Comparison of ENCODE assay signal across 2 cellular contexts in the genomic region with DNA sequence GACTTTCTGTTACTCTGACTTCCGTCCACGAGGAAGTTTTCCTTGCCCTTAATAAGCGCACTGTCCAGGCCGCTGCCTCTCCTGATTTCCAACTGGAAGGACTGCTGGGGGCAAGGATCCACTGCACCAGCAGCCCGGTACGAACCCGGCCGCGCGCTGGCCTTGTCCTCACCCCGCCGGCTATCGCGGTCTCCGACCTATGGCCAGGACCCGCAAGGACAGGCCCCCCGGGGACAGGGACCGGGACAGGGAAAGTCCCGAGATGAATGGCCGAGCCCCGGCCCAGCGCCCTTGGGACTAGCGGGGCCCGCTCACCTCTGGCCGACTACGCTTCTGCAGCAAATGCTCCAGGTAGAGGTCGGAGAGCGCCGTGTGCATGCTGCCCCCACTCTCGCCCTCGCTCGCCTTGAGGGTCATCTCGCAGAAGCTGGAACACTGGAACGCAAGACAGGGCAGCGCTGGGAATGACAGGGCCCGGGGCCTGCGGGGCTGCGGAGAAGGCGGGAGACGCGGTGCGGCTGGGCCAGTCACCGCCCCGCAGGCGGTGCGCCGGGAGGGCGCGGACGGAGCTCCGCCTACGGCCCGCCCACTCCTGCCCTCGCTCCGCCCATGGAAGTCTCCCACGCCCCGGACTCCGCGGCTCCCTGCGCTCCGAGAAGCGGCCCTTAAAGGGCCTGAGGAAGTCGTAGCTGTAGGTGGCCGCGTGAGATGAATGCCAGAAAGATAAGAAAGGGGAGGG.
TF ChIP-seq lines count a peak whose summit lies in the region.

Gene MPP1, minus strand, starts transcription at position 529 of the 739 bp plus-strand sequence. Its CDS starts 112 bp downstream, at position 417.

TF ChIP-seq in HEK293, 187 proteins besides CTCF, POLR2A, EP300 and RAD21 (continued from another document and continues in another):
- no peak for TF ChIP-seq ZNF18 (tag by site-specific recombination; IDR thresholded peaks at IDR 0.05)
- TF ChIP-seq KLF10 (tag by site-specific recombination; IDR thresholded peaks at IDR 0.05), result peak; percentile 55; the same call in 1 of the 2 replicates
- no peak for TF ChIP-seq ZNF747 (tag by site-specific recombination; IDR thresholded peaks at IDR 0.05)
- no peak for TF ChIP-seq ZNF416 (tag by site-specific recombination; IDR thresholded peaks at IDR 0.05)
- no peak for TF ChIP-seq ZNF777 (tag by site-specific recombination; IDR thresholded peaks at IDR 0.05; ENCODE audit: borderline replicate concordance)
- TF ChIP-seq PBX3 (CRISPR knock-in tag; IDR thresholded peaks at IDR 0.05), result no peak
- no peak for TF ChIP-seq HOXD13 (CRISPR knock-in tag; IDR thresholded peaks at IDR 0.05; ENCODE audit: borderline replicate concordance)
- no peak for TF ChIP-seq ZNF175 (tag by site-specific recombination; IDR thresholded peaks at IDR 0.05)
- TF ChIP-seq, protein P1, sequence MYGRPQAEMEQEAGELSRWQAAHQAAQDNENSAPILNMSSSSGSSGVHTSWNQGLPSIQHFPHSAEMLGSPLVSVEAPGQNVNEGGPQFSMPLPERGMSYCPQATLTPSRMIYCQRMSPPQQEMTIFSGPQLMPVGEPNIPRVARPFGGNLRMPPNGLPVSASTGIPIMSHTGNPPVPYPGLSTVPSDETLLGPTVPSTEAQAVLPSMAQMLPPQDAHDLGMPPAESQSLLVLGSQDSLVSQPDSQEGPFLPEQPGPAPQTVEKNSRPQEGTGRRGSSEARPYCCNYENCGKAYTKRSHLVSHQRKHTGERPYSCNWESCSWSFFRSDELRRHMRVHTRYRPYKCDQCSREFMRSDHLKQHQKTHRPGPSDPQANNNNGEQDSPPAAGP (tag by site-specific recombination; IDR thresholded peaks at IDR 0.05), result no peak
- no peak for TF ChIP-seq MZF1 (tag by site-specific recombination; IDR thresholded peaks at IDR 0.05; ENCODE audit: borderline replicate concordance)
- TF ChIP-seq BCL11A (tag by site-specific recombination; IDR thresholded peaks at IDR 0.05; ENCODE audit: low read depth), result no peak
- TF ChIP-seq, protein P2, sequence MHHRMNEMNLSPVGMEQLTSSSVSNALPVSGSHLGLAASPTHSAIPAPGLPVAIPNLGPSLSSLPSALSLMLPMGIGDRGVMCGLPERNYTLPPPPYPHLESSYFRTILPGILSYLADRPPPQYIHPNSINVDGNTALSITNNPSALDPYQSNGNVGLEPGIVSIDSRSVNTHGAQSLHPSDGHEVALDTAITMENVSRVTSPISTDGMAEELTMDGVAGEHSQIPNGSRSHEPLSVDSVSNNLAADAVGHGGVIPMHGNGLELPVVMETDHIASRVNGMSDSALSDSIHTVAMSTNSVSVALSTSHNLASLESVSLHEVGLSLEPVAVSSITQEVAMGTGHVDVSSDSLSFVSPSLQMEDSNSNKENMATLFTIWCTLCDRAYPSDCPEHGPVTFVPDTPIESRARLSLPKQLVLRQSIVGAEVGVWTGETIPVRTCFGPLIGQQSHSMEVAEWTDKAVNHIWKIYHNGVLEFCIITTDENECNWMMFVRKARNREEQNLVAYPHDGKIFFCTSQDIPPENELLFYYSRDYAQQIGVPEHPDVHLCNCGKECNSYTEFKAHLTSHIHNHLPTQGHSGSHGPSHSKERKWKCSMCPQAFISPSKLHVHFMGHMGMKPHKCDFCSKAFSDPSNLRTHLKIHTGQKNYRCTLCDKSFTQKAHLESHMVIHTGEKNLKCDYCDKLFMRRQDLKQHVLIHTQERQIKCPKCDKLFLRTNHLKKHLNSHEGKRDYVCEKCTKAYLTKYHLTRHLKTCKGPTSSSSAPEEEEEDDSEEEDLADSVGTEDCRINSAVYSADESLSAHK (tag by site-specific recombination; IDR thresholded peaks at IDR 0.05), result no peak
- TF ChIP-seq ZIC2 (tag by site-specific recombination; IDR thresholded peaks at IDR 0.05), result peak; percentile 81
- no peak for TF ChIP-seq WT1 (tag by site-specific recombination; IDR thresholded peaks at IDR 0.05)
- no peak for TF ChIP-seq ZFP41 (tag by site-specific recombination; IDR thresholded peaks at IDR 0.05; ENCODE audit: borderline replicate concordance)
- no peak for TF ChIP-seq ZNF362 (tag by site-specific recombination; IDR thresholded peaks at IDR 0.05)
- TF ChIP-seq KLF9 (tag by site-specific recombination; IDR thresholded peaks at IDR 0.05; ENCODE audit: low read depth), result peak; percentile 36; the same call in 1 of the 2 replicates
- no peak for TF ChIP-seq MEIS1 (CRISPR knock-in tag; IDR thresholded peaks at IDR 0.05; ENCODE audit: borderline replicate concordance)
- TF ChIP-seq ZNF510 (tag by site-specific recombination; IDR thresholded peaks at IDR 0.05; ENCODE audit: insufficient replicate concordance), result no peak
- TF ChIP-seq GLIS1 (tag by site-specific recombination; IDR thresholded peaks at IDR 0.05), result peak; percentile 59
- TF ChIP-seq ZNF132 (tag by site-specific recombination; IDR thresholded peaks at IDR 0.05; ENCODE audit: borderline replicate concordance), result no peak
- TF ChIP-seq EGR2 (tag by site-specific recombination; IDR thresholded peaks at IDR 0.05; ENCODE audit: low read depth), result peak; percentile 94
- no peak for TF ChIP-seq ZNF501 (tag by site-specific recombination; IDR thresholded peaks at IDR 0.05)
- TF ChIP-seq ZNF37A (tag by site-specific recombination; IDR thresholded peaks at IDR 0.05), result no peak
- TF ChIP-seq ZNF133 (tag by site-specific recombination; IDR thresholded peaks at IDR 0.05), result no peak
- TF ChIP-seq ZNF792 (tag by site-specific recombination; IDR thresholded peaks at IDR 0.05), result no peak

TF ChIP-seq in K562, 482 proteins besides CTCF, POLR2A, EP300 and RAD21 (continued from another document and continues in another):
- TF ChIP-seq, protein P3, sequence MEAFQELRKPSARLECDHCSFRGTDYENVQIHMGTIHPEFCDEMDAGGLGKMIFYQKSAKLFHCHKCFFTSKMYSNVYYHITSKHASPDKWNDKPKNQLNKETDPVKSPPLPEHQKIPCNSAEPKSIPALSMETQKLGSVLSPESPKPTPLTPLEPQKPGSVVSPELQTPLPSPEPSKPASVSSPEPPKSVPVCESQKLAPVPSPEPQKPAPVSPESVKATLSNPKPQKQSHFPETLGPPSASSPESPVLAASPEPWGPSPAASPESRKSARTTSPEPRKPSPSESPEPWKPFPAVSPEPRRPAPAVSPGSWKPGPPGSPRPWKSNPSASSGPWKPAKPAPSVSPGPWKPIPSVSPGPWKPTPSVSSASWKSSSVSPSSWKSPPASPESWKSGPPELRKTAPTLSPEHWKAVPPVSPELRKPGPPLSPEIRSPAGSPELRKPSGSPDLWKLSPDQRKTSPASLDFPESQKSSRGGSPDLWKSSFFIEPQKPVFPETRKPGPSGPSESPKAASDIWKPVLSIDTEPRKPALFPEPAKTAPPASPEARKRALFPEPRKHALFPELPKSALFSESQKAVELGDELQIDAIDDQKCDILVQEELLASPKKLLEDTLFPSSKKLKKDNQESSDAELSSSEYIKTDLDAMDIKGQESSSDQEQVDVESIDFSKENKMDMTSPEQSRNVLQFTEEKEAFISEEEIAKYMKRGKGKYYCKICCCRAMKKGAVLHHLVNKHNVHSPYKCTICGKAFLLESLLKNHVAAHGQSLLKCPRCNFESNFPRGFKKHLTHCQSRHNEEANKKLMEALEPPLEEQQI (IDR thresholded peaks at IDR 0.05), result no peak
- TF ChIP-seq NEUROD1 (IDR thresholded peaks at IDR 0.05; ENCODE audit: borderline replicate concordance, low read depth, low read length, partially characterized antibody), result no peak
- no peak; the same call in 1 of the 2 replicates for TF ChIP-seq TEAD4 (IDR thresholded peaks at IDR 0.05; ENCODE audit: low read length)
- no peak for TF ChIP-seq TEAD4 (CRISPR knock-in tag; IDR thresholded peaks at IDR 0.05; ENCODE audit: borderline replicate concordance)
- TF ChIP-seq, protein P4, sequence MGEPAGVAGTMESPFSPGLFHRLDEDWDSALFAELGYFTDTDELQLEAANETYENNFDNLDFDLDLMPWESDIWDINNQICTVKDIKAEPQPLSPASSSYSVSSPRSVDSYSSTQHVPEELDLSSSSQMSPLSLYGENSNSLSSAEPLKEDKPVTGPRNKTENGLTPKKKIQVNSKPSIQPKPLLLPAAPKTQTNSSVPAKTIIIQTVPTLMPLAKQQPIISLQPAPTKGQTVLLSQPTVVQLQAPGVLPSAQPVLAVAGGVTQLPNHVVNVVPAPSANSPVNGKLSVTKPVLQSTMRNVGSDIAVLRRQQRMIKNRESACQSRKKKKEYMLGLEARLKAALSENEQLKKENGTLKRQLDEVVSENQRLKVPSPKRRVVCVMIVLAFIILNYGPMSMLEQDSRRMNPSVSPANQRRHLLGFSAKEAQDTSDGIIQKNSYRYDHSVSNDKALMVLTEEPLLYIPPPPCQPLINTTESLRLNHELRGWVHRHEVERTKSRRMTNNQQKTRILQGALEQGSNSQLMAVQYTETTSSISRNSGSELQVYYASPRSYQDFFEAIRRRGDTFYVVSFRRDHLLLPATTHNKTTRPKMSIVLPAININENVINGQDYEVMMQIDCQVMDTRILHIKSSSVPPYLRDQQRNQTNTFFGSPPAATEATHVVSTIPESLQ (CRISPR knock-in tag; IDR thresholded peaks at IDR 0.05), result no peak
- TF ChIP-seq CBX1 (IDR thresholded peaks at IDR 0.05; ENCODE audit: low read depth), result peak; percentile 70; the same call in 1 of the 2 replicates
- peak; percentile 56; the same call in 1 of the 2 replicates for TF ChIP-seq PHF8 (IDR thresholded peaks at IDR 0.05; ENCODE audit: borderline replicate concordance, low read length)
- TF ChIP-seq HNRNPK (IDR thresholded peaks at IDR 0.05; ENCODE audit: low read depth, low read length, poor library complexity, severe bottlenecking), result no peak
- no peak for TF ChIP-seq SMARCE1 (IDR thresholded peaks at IDR 0.05)
- TF ChIP-seq MAFF (IDR thresholded peaks at IDR 0.05; ENCODE audit: low read length), result no peak
- TF ChIP-seq SIX5 (IDR thresholded peaks at IDR 0.05; ENCODE audit: borderline replicate concordance in 1 of 2, insufficient read depth in 1 of 2, low read depth in 1 of 2, low read length in 2 of 2), result no peak
- peak; percentile 89 for TF ChIP-seq RBFOX2 (IDR thresholded peaks at IDR 0.05; ENCODE audit: low read depth, low read length)
- TF ChIP-seq ZNF551 (CRISPR knock-in tag; IDR thresholded peaks at IDR 0.05), result no peak
- no peak for TF ChIP-seq ZNF134 (CRISPR knock-in tag; conservative IDR thresholded peaks at IDR 0.05)
- TF ChIP-seq NONO (IDR thresholded peaks at IDR 0.05; ENCODE audit: low read depth in 2 of 2, low read length in 1 of 2), result peak in 1 of 2 experiments; percentile 51; a peak in 1 of 4 replicates
- no peak for TF ChIP-seq TEAD1 (CRISPR knock-in tag; IDR thresholded peaks at IDR 0.05)
- TF ChIP-seq ZBTB7A (IDR thresholded peaks at IDR 0.05; ENCODE audit: borderline replicate concordance, control insufficient read depth, low read depth, low read length), result peak; percentile 63; the same call in 1 of the 2 replicates
- TF ChIP-seq ZNF175 (CRISPR knock-in tag; IDR thresholded peaks at IDR 0.05; ENCODE audit: low read depth), result no peak
- TF ChIP-seq, protein P5, sequence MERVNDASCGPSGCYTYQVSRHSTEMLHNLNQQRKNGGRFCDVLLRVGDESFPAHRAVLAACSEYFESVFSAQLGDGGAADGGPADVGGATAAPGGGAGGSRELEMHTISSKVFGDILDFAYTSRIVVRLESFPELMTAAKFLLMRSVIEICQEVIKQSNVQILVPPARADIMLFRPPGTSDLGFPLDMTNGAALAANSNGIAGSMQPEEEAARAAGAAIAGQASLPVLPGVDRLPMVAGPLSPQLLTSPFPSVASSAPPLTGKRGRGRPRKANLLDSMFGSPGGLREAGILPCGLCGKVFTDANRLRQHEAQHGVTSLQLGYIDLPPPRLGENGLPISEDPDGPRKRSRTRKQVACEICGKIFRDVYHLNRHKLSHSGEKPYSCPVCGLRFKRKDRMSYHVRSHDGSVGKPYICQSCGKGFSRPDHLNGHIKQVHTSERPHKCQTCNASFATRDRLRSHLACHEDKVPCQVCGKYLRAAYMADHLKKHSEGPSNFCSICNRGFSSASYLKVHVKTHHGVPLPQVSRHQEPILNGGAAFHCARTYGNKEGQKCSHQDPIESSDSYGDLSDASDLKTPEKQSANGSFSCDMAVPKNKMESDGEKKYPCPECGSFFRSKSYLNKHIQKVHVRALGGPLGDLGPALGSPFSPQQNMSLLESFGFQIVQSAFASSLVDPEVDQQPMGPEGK (CRISPR knock-in tag; IDR thresholded peaks at IDR 0.05; ENCODE audit: borderline replicate concordance), result no peak
- TF ChIP-seq GABPB2 (CRISPR knock-in tag; conservative IDR thresholded peaks at IDR 0.05), result no peak
- TF ChIP-seq, protein P6, sequence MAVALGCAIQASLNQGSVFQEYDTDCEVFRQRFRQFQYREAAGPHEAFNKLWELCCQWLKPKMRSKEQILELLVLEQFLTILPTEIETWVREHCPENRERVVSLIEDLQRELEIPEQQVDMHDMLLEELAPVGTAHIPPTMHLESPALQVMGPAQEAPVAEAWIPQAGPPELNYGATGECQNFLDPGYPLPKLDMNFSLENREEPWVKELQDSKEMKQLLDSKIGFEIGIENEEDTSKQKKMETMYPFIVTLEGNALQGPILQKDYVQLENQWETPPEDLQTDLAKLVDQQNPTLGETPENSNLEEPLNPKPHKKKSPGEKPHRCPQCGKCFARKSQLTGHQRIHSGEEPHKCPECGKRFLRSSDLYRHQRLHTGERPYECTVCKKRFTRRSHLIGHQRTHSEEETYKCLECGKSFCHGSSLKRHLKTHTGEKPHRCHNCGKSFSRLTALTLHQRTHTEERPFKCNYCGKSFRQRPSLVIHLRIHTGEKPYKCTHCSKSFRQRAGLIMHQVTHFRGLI (CRISPR knock-in tag; IDR thresholded peaks at IDR 0.05), result no peak
- no peak for TF ChIP-seq EZH2 (IDR thresholded peaks at IDR 0.05; ENCODE audit: borderline replicate concordance, low read depth, low read length)
- TF ChIP-seq ZNF717 (CRISPR knock-in tag; IDR thresholded peaks at IDR 0.05), result no peak
- TF ChIP-seq KLF1 (tag; IDR thresholded peaks at IDR 0.05), result no peak
- TF ChIP-seq ZBTB17 (CRISPR knock-in tag; IDR thresholded peaks at IDR 0.05), result no peak
- no peak for TF ChIP-seq ZNF217 (CRISPR knock-in tag; IDR thresholded peaks at IDR 0.05)
- TF ChIP-seq GTF2F1 (IDR thresholded peaks at IDR 0.05; ENCODE audit: low read depth, low read length), result no peak
- no peak for TF ChIP-seq NCOA6 (IDR thresholded peaks at IDR 0.05)
- no peak for TF ChIP-seq ZNF785 (CRISPR knock-in tag; IDR thresholded peaks at IDR 0.05)
- TF ChIP-seq, protein P7, sequence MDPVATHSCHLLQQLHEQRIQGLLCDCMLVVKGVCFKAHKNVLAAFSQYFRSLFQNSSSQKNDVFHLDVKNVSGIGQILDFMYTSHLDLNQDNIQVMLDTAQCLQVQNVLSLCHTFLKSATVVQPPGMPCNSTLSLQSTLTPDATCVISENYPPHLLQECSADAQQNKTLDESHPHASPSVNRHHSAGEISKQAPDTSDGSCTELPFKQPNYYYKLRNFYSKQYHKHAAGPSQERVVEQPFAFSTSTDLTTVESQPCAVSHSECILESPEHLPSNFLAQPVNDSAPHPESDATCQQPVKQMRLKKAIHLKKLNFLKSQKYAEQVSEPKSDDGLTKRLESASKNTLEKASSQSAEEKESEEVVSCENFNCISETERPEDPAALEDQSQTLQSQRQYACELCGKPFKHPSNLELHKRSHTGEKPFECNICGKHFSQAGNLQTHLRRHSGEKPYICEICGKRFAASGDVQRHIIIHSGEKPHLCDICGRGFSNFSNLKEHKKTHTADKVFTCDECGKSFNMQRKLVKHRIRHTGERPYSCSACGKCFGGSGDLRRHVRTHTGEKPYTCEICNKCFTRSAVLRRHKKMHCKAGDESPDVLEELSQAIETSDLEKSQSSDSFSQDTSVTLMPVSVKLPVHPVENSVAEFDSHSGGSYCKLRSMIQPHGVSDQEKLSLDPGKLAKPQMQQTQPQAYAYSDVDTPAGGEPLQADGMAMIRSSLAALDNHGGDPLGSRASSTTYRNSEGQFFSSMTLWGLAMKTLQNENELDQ (CRISPR knock-in tag; IDR thresholded peaks at IDR 0.05; ENCODE audit: borderline replicate concordance), result no peak
- TF ChIP-seq ZEB2 (IDR thresholded peaks at IDR 0.05), result no peak
- peak; percentile 25 for TF ChIP-seq KDM5B (IDR thresholded peaks at IDR 0.05; ENCODE audit: insufficient replicate concordance, low read depth, low read length)
- TF ChIP-seq ID3 (CRISPR knock-in tag; IDR thresholded peaks at IDR 0.05), result no peak
- no peak for TF ChIP-seq ID3 (tag; IDR thresholded peaks at IDR 0.05)
